In the genomic region with DNA sequence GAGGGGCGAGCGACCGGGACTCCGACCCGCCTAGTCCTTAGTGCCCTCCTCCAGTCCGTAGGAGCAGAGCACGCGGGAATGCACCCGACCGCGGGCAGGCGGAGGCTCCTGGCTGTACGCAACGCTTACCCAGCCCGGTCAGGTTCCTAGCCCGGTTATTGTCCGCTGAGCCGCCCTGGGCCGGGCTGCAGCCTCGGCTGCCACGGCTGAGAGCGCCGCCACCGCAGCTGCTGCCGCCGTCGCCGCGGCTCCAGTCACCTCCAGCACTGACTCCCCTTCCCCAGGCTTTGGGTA, we compare ENCODE assay signal across 8 cellular contexts. TPM values are rescaled to one million over a fixed set of nuclear protein-coding genes. Genes with fewer than 3 reads are reported as not detected.
DNase-seq lines count a peak whose midpoint lies in the region; ATAC-seq and TF ChIP-seq lines count a peak whose summit lies in the region.

A gene (minus strand): TSS at position 268 of the 294 bp plus-strand sequence. CDS start 12,422 bp downstream, outside the sequence.

- no peak for DNase-seq in activated T-cell treated with anti-CD3 and anti-CD28 coated beads, Interleukin-2, amount 50 U/mL, for 4 hours
- no peak for DNase-seq in activated T-cell treated with anti-CD3 and anti-CD28 coated beads, Interleukin-2, amount 50 U/mL, for 48 hours
- DNase-seq in SJSA1 (ENCODE audit: low read depth in 1 of 2, low spot score in 2 of 2), result no peak
- no peak for DNase-seq in esophagus muscularis mucosa (ENCODE audit: extremely low spot score)
- no peak for DNase-seq in osteocyte (ENCODE audit: extremely low spot score, unreplicated experiment)
- no peak for DNase-seq in RPMI8226
- no peak for DNase-seq in NCI-H1048 (lab: John Stamatoyannopoulos, UW)

- peak within 1 kb of the TSS; percentile 94 for H3K27ac Mint-ChIP-seq in osteocyte (ENCODE audit: unreplicated experiment)

- 15% methylated on average over 23 of the region's 29 CpGs for WGBS in esophagus muscularis mucosa

- no peaks in the 10 kb centered on the region for H3K9me3 Mint-ChIP-seq in activated T-cell treated with anti-CD3 and anti-CD28 coated beads, Interleukin-2, amount 50 U/mL, for 4 hours
- H3K9me3 Mint-ChIP-seq in osteocyte (ENCODE audit: unreplicated experiment), result no peaks in the 10 kb centered on the region

- H3K27ac ChIP-seq in SJSA1 (peak within 1 kb of the TSS; percentile 77), esophagus muscularis mucosa (replicated peaks in 1 of 4) (peak within 1 kb of the TSS; percentile 91 to 92 (median 92))

- TF ChIP-seq POLR2A in esophagus muscularis mucosa (IDR thresholded peaks at IDR 0.05; ENCODE audit: low read depth), result no peak

- H3K4me3 ChIP-seq in SJSA1, result peak within 1 kb of the TSS; percentile 72
- H3K4me3 ChIP-seq in esophagus muscularis mucosa, result peak within 1 kb of the TSS; percentile 68 to 85 (median 73)

- no peak for TF ChIP-seq EP300 in esophagus muscularis mucosa (IDR thresholded peaks at IDR 0.05)

- H3K4me1 Mint-ChIP-seq in activated T-cell treated with anti-CD3 and anti-CD28 coated beads, Interleukin-2, amount 50 U/mL, for 4 hours (ENCODE audit: low read depth), result peaks cover 15% of the 10 kb centered on the region
- H3K4me1 Mint-ChIP-seq in osteocyte (ENCODE audit: unreplicated experiment), result peaks cover 19% of the 10 kb centered on the region

- TF ChIP-seq CTCF in esophagus muscularis mucosa (IDR thresholded peaks at IDR 0.05), result no peak
- no peak for TF ChIP-seq CTCF in osteocyte (IDR thresholded peaks at IDR 0.05)

- H3K4me3 Mint-ChIP-seq in activated T-cell treated with anti-CD3 and anti-CD28 coated beads, Interleukin-2, amount 50 U/mL, for 4 hours, result peak within 1 kb of the TSS; percentile 86
- H3K4me3 Mint-ChIP-seq in osteocyte (ENCODE audit: unreplicated experiment), result peak within 1 kb of the TSS; percentile 83

- H3K27me3 ChIP-seq in SJSA1 (replicated peaks) (no peaks in the 10 kb centered on the region), esophagus muscularis mucosa (no peaks in the 10 kb centered on the region)

- H3K36me3 Mint-ChIP-seq in activated T-cell treated with anti-CD3 and anti-CD28 coated beads, Interleukin-2, amount 50 U/mL, for 4 hours (ENCODE audit: insufficient read depth), result no peaks in the 10 kb centered on the region
- no peaks in the 10 kb centered on the region for H3K36me3 Mint-ChIP-seq in osteocyte (ENCODE audit: unreplicated experiment)

- no peaks in the 10 kb centered on the region for H3K9me3 ChIP-seq in SJSA1 (replicated peaks)
- H3K9me3 ChIP-seq in esophagus muscularis mucosa, result no peaks in the 10 kb centered on the region

- no peaks in the 10 kb centered on the region for H3K27me3 Mint-ChIP-seq in activated T-cell treated with anti-CD3 and anti-CD28 coated beads, Interleukin-2, amount 50 U/mL, for 4 hours (ENCODE audit: low read depth)
- H3K27me3 Mint-ChIP-seq in osteocyte (ENCODE audit: unreplicated experiment), result no peaks in the 10 kb centered on the region

- H3K36me3 ChIP-seq in SJSA1 (no peaks in the 10 kb centered on the region), esophagus muscularis mucosa (no peaks in the 10 kb centered on the region)

- H3K4me1 ChIP-seq in SJSA1 (replicated peaks), result peaks cover 11% of the 10 kb centered on the region; the same call in 1 of the 2 replicates
- H3K4me1 ChIP-seq in esophagus muscularis mucosa, result peaks cover 14 to 43% (median 38%) of the 10 kb centered on the region in 4 donors

- ATAC-seq in activated T-cell treated with anti-CD3 and anti-CD28 coated beads, Interleukin-2, amount 50 U/mL, for 4 hours, result peak in 1 of 2 donors; percentile 51
- peak; percentile 33 for ATAC-seq in HG02943 (IDR thresholded peaks at IDR 0.05; ENCODE audit: low read depth, unreplicated experiment)

- intact Hi-C loops in esophagus muscularis mucosa (cut with DNase I), result loop anchor here (5.0 to 10.0 kb wide), 3 partner anchors 192 to 1329 kb away; a partner anchor contains a TSS

RNA-seq across cellular contexts. Expression of the gene that starts here (rescaled TPM):
- 1 to 10 TPM; 3.6 to 4.4 (median 3.8) TPM for total RNA-seq in activated T-cell treated with anti-CD3 and anti-CD28 coated beads, Interleukin-2, amount 50 U/mL, for 4 hours
- 2.3 and 3.4 TPM in 2 replicates for total RNA-seq in SJSA1 (2014; rRNA removed; shearing (Covaris generic))
- total RNA-seq in esophagus muscularis mucosa, result 1 to 10 TPM; 4.5 to 9.6 (median 7.3) TPM
- 4.8 and 5.0 TPM in 2 replicates for total RNA-seq in osteocyte
